Comparison of ENCODE assay signal across 9 cellular contexts in the genomic region with DNA sequence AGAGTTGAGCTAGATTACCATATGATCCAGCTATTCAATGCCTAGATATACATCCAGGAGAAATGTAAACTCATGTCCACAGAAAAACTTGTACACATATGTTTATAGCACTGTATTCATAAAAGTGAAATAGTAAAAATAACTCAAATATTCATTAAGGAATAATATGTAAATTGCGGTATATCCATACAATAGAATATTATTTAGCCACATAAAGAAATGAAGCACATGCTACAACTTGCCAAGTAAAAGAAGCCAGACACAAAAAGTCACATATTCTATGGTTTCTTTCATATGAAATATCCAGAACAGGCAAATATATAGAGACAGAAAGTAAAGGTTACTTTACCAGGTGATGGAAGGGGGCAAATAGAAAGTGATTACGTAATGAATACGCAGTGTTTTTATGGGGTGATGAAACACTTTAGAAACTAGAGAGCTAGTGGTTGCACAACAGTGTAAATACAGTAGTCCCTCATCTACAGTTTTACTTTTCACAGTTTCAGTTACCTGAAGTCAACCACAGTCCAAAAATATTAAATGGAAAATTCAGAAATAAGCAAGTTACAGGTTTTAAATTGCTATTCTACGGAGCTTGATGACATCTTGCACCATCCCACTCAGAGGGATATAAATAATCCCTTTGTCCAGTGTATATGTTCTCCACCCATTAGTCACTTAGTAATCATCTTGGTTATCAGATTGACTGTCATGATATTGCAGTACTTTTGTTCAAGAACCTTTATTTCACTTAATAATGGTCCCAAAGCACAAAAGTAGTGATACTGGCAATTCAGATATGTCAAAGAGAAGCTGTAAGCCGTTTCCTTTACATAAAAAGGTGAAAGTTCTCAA.
DNase-seq lines count a peak whose midpoint lies in the region; ATAC-seq and TF ChIP-seq lines count a peak whose summit lies in the region.
"Had no signal": no experiment of that assay in that cellular context is flagged by ENCODE, and none has a peak within 500 bp of the region (broad histone marks: within the 10 kb centered on the region; RNA-seq: fewer than 3 reads in every experiment).

No MANE protein-coding gene starts in this region.

- peak overlapping the region; percentile 62 for H3K27ac ChIP-seq in neutrophil

- peaks cover 16% of the 10 kb centered on the region in 2 experiments for H3K4me1 ChIP-seq in neutrophil (ENCODE audit: control insufficient read depth in 1 of 2, insufficient read depth in 1 of 2, low read depth in 1 of 2, low read length in 1 of 2)

- no peaks in the 10 kb centered on the region for H3K27me3 Mint-ChIP-seq in T-helper 17 cell

- H3K36me3 Mint-ChIP-seq in T-helper 17 cell (ENCODE audit: low read depth), result peaks cover 2% of the 10 kb centered on the region

- H3K4me3 ChIP-seq in neutrophil (ENCODE audit: low read depth in 1 of 2, low read length in 1 of 2), result peak overlapping the region in 1 of 2 experiments; percentile 6

- TF ChIP-seq CTCF in neutrophil (IDR thresholded peaks at IDR 0.05), result no peak

- H3K9me3 ChIP-seq in T-helper 17 cell (ENCODE audit: control insufficient read depth, low read length, poor library complexity, severe bottlenecking) (no peaks in the 10 kb centered on the region), neutrophil (no peaks in the 10 kb centered on the region)

- DNase-seq in T-helper 17 cell (no peak), islet precursor cell (no peak), COLO668 (lab: John Stamatoyannopoulos, UW; ENCODE audit: unreplicated experiment) (no peak), inferior parietal cortex (ENCODE audit: extremely low spot score) (no peak)
- DNase-seq: aorta; NK-92 treated with Interleukin-12 subunit alpha and Interleukin-12 subunit beta, amount 100 ng/mL, for 24 hours had no signal

- peak overlapping the region; percentile 39 for H3K4me3 Mint-ChIP-seq in T-helper 17 cell

- ATAC-seq in GM19452 (IDR thresholded peaks at IDR 0.05; ENCODE audit: unreplicated experiment), result peak; percentile 67
- peak; percentile 58 for ATAC-seq in HG03066 (IDR thresholded peaks at IDR 0.05; ENCODE audit: low read depth, unreplicated experiment)
- peak; percentile 28 for ATAC-seq in T-helper 17 cell

- no peaks in the 10 kb centered on the region for H3K36me3 ChIP-seq in neutrophil

- no peaks in the 10 kb centered on the region for H3K27me3 ChIP-seq in neutrophil

- H3K4me1 Mint-ChIP-seq in T-helper 17 cell, result peaks cover 50% of the 10 kb centered on the region

- no peak overlapping the region for H3K27ac Mint-ChIP-seq in T-helper 17 cell
